In the genomic region with DNA sequence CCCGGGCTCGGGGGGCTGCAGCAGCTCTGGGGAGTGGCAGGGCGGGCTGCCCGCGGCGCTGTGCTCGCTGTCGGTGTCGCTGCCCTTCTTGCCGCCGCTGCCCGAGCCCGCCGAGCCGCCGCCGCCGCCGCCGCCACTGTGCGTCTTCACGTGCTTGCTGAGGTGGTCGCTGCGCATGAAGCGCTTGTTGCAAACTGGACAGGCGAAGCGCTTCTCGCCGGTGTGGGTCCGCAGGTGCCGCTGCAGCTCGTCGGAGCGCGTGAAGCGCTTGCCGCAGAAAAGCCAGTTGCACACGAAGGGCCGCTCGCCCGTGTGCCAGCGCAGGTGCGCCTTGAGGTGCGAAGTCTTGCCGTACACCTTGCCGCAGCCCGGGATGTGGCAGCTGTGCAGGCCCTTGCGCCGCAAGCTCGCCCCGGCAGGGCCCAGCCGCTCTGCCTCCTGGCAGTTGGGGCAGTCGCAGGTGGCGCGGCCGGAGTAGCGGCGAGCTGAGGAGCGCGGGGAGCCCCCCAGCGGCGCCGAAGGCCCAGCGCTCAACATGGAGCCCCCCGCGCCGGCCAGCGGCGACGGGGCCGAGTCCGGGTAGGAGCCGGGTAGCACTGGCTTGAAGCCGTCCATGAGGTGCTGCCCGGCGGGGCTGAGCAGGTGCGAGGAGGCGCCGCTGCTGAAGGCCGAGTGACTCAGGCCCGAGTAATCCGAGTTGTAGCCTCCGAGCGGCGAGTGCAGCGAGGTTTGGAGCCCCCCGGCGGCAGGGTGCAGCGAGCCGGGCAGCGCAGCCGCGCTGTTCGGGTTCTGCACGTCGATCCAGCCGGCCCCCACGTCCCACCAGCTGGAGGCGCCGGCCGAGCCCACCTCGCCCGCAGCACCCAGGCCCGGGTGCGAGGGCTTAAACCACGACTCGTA, we compare ENCODE assay signal across 1 cellular context.
TF ChIP-seq lines count a peak whose summit lies in the region.

No MANE protein-coding gene starts in this region.

TF ChIP-seq in WTC11, 78 proteins besides CTCF, POLR2A, EP300 and RAD21 (continued from another document and continues in another):
- TF ChIP-seq ETV6 (CRISPR knock-in tag; IDR thresholded peaks at IDR 0.05) (peak; percentile 72; the same call in 1 of the 2 replicates), GABPB1 (CRISPR knock-in tag; IDR thresholded peaks at IDR 0.05) (no peak), SMAD4 (CRISPR knock-in tag; IDR thresholded peaks at IDR 0.05) (peak; percentile 91), TEAD1 (CRISPR knock-in tag; IDR thresholded peaks at IDR 0.05) (peak; percentile 27; the same call in 1 of the 2 replicates), CREB1 (CRISPR knock-in tag; IDR thresholded peaks at IDR 0.05) (peak; percentile 88; the same call in 1 of the 2 replicates), CBFB (CRISPR knock-in tag; IDR thresholded peaks at IDR 0.05; ENCODE audit: low read depth) (no peak), ZNF219 (CRISPR knock-in tag; IDR thresholded peaks at IDR 0.05; ENCODE audit: borderline replicate concordance) (peak; percentile 75; the same call in 1 of the 2 replicates), ZNF396 (CRISPR knock-in tag; IDR thresholded peaks at IDR 0.05; ENCODE audit: borderline replicate concordance) (no peak), MXD4 (CRISPR knock-in tag; IDR thresholded peaks at IDR 0.05; ENCODE audit: borderline replicate concordance) (no peak), ZBTB21 (CRISPR knock-in tag; IDR thresholded peaks at IDR 0.05; ENCODE audit: borderline replicate concordance) (peak; percentile 66; the same call in 1 of the 2 replicates), GTF2I (CRISPR knock-in tag; conservative IDR thresholded peaks at IDR 0.05) (no peak), SOX15 (CRISPR knock-in tag; IDR thresholded peaks at IDR 0.05) (no peak), PRRX2 (CRISPR knock-in tag; IDR thresholded peaks at IDR 0.05) (no peak), ZNF416 (CRISPR knock-in tag; IDR thresholded peaks at IDR 0.05) (no peak), IRF2 (CRISPR knock-in tag; IDR thresholded peaks at IDR 0.05; ENCODE audit: borderline replicate concordance, low read depth) (0 out of 2 replicates have a peak, but pooled peaks have one; percentile 39), ELF4 (CRISPR knock-in tag; IDR thresholded peaks at IDR 0.05; ENCODE audit: low read depth) (peak; percentile 86; the same call in 1 of the 2 replicates), FOXP1 (CRISPR knock-in tag; IDR thresholded peaks at IDR 0.05; ENCODE audit: borderline replicate concordance) (peak; percentile 98), TCF7 (CRISPR knock-in tag; IDR thresholded peaks at IDR 0.05; ENCODE audit: low read depth) (peak; percentile 84; the same call in 1 of the 2 replicates), CREM (CRISPR knock-in tag; IDR thresholded peaks at IDR 0.05) (peak; percentile 79; the same call in 1 of the 2 replicates), NR3C1 (CRISPR knock-in tag; conservative IDR thresholded peaks at IDR 0.05; ENCODE audit: low read depth) (0 out of 2 replicates have a peak, but pooled peaks have one; percentile 26), ATF1 (CRISPR knock-in tag; IDR thresholded peaks at IDR 0.05) (peak; percentile 95; the same call in 1 of the 2 replicates), EMX1 (CRISPR knock-in tag; IDR thresholded peaks at IDR 0.05) (no peak), HMGA2 (CRISPR knock-in tag; IDR thresholded peaks at IDR 0.05) (no peak), TP53 (CRISPR knock-in tag; IDR thresholded peaks at IDR 0.05) (peak; percentile 93)
- TF ChIP-seq, protein P1, sequence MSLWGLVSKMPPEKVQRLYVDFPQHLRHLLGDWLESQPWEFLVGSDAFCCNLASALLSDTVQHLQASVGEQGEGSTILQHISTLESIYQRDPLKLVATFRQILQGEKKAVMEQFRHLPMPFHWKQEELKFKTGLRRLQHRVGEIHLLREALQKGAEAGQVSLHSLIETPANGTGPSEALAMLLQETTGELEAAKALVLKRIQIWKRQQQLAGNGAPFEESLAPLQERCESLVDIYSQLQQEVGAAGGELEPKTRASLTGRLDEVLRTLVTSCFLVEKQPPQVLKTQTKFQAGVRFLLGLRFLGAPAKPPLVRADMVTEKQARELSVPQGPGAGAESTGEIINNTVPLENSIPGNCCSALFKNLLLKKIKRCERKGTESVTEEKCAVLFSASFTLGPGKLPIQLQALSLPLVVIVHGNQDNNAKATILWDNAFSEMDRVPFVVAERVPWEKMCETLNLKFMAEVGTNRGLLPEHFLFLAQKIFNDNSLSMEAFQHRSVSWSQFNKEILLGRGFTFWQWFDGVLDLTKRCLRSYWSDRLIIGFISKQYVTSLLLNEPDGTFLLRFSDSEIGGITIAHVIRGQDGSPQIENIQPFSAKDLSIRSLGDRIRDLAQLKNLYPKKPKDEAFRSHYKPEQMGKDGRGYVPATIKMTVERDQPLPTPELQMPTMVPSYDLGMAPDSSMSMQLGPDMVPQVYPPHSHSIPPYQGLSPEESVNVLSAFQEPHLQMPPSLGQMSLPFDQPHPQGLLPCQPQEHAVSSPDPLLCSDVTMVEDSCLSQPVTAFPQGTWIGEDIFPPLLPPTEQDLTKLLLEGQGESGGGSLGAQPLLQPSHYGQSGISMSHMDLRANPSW (CRISPR knock-in tag; conservative IDR thresholded peaks at IDR 0.05; ENCODE audit: low read depth) = no peak; the same call in 1 of the 2 replicates
- TF ChIP-seq, protein P2, sequence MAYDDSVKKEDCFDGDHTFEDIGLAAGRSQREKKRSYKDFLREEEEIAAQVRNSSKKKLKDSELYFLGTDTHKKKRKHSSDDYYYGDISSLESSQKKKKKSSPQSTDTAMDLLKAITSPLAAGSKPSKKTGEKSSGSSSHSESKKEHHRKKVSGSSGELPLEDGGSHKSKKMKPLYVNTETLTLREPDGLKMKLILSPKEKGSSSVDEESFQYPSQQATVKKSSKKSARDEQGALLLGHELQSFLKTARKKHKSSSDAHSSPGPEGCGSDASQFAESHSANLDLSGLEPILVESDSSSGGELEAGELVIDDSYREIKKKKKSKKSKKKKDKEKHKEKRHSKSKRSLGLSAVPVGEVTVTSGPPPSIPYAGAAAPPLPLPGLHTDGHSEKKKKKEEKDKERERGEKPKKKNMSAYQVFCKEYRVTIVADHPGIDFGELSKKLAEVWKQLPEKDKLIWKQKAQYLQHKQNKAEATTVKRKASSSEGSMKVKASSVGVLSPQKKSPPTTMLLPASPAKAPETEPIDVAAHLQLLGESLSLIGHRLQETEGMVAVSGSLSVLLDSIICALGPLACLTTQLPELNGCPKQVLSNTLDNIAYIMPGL (CRISPR knock-in tag; IDR thresholded peaks at IDR 0.05) = peak; percentile 98
- TF ChIP-seq, protein P3, sequence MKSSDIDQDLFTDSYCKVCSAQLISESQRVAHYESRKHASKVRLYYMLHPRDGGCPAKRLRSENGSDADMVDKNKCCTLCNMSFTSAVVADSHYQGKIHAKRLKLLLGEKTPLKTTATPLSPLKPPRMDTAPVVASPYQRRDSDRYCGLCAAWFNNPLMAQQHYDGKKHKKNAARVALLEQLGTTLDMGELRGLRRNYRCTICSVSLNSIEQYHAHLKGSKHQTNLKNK (CRISPR knock-in tag; IDR thresholded peaks at IDR 0.05) = no peak
- TF ChIP-seq, protein P4, sequence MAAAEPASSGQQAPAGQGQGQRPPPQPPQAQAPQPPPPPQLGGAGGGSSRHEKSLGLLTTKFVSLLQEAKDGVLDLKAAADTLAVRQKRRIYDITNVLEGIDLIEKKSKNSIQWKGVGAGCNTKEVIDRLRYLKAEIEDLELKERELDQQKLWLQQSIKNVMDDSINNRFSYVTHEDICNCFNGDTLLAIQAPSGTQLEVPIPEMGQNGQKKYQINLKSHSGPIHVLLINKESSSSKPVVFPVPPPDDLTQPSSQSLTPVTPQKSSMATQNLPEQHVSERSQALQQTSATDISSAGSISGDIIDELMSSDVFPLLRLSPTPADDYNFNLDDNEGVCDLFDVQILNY (CRISPR knock-in tag; IDR thresholded peaks at IDR 0.05) = peak; percentile 73; the same call in 1 of the 2 replicates
- TF ChIP-seq, protein P5, sequence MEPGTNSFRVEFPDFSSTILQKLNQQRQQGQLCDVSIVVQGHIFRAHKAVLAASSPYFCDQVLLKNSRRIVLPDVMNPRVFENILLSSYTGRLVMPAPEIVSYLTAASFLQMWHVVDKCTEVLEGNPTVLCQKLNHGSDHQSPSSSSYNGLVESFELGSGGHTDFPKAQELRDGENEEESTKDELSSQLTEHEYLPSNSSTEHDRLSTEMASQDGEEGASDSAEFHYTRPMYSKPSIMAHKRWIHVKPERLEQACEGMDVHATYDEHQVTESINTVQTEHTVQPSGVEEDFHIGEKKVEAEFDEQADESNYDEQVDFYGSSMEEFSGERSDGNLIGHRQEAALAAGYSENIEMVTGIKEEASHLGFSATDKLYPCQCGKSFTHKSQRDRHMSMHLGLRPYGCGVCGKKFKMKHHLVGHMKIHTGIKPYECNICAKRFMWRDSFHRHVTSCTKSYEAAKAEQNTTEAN (CRISPR knock-in tag; IDR thresholded peaks at IDR 0.05) = peak; percentile 98
- TF ChIP-seq, protein P6, sequence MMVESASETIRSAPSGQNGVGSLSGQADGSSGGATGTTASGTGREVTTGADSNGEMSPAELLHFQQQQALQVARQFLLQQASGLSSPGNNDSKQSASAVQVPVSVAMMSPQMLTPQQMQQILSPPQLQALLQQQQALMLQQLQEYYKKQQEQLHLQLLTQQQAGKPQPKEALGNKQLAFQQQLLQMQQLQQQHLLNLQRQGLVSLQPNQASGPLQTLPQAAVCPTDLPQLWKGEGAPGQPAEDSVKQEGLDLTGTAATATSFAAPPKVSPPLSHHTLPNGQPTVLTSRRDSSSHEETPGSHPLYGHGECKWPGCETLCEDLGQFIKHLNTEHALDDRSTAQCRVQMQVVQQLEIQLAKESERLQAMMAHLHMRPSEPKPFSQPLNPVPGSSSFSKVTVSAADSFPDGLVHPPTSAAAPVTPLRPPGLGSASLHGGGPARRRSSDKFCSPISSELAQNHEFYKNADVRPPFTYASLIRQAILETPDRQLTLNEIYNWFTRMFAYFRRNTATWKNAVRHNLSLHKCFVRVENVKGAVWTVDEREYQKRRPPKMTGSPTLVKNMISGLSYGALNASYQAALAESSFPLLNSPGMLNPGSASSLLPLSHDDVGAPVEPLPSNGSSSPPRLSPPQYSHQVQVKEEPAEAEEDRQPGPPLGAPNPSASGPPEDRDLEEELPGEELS (CRISPR knock-in tag; IDR thresholded peaks at IDR 0.05) = no peak; the same call in 1 of the 2 replicates
- TF ChIP-seq, protein P7, sequence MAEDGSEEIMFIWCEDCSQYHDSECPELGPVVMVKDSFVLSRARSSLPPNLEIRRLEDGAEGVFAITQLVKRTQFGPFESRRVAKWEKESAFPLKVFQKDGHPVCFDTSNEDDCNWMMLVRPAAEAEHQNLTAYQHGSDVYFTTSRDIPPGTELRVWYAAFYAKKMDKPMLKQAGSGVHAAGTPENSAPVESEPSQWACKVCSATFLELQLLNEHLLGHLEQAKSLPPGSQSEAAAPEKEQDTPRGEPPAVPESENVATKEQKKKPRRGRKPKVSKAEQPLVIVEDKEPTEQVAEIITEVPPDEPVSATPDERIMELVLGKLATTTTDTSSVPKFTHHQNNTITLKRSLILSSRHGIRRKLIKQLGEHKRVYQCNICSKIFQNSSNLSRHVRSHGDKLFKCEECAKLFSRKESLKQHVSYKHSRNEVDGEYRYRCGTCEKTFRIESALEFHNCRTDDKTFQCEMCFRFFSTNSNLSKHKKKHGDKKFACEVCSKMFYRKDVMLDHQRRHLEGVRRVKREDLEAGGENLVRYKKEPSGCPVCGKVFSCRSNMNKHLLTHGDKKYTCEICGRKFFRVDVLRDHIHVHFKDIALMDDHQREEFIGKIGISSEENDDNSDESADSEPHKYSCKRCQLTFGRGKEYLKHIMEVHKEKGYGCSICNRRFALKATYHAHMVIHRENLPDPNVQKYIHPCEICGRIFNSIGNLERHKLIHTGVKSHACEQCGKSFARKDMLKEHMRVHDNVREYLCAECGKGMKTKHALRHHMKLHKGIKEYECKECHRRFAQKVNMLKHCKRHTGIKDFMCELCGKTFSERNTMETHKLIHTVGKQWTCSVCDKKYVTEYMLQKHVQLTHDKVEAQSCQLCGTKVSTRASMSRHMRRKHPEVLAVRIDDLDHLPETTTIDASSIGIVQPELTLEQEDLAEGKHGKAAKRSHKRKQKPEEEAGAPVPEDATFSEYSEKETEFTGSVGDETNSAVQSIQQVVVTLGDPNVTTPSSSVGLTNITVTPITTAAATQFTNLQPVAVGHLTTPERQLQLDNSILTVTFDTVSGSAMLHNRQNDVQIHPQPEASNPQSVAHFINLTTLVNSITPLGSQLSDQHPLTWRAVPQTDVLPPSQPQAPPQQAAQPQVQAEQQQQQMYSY (CRISPR knock-in tag; IDR thresholded peaks at IDR 0.05) = peak; percentile 15; the same call in 1 of the 2 replicates
- TF ChIP-seq, protein P8, sequence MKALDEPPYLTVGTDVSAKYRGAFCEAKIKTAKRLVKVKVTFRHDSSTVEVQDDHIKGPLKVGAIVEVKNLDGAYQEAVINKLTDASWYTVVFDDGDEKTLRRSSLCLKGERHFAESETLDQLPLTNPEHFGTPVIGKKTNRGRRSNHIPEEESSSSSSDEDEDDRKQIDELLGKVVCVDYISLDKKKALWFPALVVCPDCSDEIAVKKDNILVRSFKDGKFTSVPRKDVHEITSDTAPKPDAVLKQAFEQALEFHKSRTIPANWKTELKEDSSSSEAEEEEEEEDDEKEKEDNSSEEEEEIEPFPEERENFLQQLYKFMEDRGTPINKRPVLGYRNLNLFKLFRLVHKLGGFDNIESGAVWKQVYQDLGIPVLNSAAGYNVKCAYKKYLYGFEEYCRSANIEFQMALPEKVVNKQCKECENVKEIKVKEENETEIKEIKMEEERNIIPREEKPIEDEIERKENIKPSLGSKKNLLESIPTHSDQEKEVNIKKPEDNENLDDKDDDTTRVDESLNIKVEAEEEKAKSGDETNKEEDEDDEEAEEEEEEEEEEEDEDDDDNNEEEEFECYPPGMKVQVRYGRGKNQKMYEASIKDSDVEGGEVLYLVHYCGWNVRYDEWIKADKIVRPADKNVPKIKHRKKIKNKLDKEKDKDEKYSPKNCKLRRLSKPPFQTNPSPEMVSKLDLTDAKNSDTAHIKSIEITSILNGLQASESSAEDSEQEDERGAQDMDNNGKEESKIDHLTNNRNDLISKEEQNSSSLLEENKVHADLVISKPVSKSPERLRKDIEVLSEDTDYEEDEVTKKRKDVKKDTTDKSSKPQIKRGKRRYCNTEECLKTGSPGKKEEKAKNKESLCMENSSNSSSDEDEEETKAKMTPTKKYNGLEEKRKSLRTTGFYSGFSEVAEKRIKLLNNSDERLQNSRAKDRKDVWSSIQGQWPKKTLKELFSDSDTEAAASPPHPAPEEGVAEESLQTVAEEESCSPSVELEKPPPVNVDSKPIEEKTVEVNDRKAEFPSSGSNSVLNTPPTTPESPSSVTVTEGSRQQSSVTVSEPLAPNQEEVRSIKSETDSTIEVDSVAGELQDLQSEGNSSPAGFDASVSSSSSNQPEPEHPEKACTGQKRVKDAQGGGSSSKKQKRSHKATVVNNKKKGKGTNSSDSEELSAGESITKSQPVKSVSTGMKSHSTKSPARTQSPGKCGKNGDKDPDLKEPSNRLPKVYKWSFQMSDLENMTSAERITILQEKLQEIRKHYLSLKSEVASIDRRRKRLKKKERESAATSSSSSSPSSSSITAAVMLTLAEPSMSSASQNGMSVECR (CRISPR knock-in tag; IDR thresholded peaks at IDR 0.05; ENCODE audit: borderline replicate concordance) = peak; percentile 72
- TF ChIP-seq, protein P9, sequence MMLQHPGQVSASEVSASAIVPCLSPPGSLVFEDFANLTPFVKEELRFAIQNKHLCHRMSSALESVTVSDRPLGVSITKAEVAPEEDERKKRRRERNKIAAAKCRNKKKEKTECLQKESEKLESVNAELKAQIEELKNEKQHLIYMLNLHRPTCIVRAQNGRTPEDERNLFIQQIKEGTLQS (CRISPR knock-in tag; conservative IDR thresholded peaks at IDR 0.05) = peak; percentile 78
- TF ChIP-seq, protein P10, sequence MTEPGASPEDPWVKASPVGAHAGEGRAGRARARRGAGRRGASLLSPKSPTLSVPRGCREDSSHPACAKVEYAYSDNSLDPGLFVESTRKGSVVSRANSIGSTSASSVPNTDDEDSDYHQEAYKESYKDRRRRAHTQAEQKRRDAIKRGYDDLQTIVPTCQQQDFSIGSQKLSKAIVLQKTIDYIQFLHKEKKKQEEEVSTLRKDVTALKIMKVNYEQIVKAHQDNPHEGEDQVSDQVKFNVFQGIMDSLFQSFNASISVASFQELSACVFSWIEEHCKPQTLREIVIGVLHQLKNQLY (CRISPR knock-in tag; IDR thresholded peaks at IDR 0.05) = peak; percentile 83
